31 cellular contexts compared by ENCODE assay signal in genomic region chr17:67203818-67204217, GRCh38.
"Had no signal": no experiment of that assay in that cellular context is flagged by ENCODE, and none has a peak within 500 bp of the region (broad histone marks: within the 10 kb centered on the region; RNA-seq: fewer than 3 reads in every experiment).

No MANE protein-coding gene starts in this region.

- H3K4me1 ChIP-seq: colonic mucosa, gastrocnemius medialis, psoas muscle, sigmoid colon, testis, tibial artery had no signal

- DNase-seq: colonic mucosa; effector CD8-positive, alpha-beta T cell; endodermal cell; foreskin fibroblast; gastrocnemius medialis; head of caudate nucleus; kidney; mucosa of descending colon; naive thymus-derived CD4-positive, alpha-beta T cell; nephron progenitor cell; nucleus accumbens; posterior cingulate gyrus; psoas muscle; right cardiac atrium; sigmoid colon; spleen; stimulated activated CD4-positive, alpha-beta T cell treated with anti-CD3 and anti-CD28 coated beads, Interleukin-4, amount 100 ng/mL, for 4 hours; stimulated activated naive CD8-positive, alpha-beta T cell treated with anti-CD3 and anti-CD28 coated beads, Interleukin-15, Interleukin-2, amounts not matched to agents 100 U/mL and 50 U/mL, for 24 hours; substantia nigra; testis; tibial artery had no signal

- H3K27me3 Mint-ChIP-seq: dendritic cell treated with granulocyte-macrophage colony-stimulating factor and Interleukin-4, amounts not matched to agents 40 ng/mL and 50 ng/mL, for 4 days; memory B cell; naive thymus-derived CD4-positive, alpha-beta T cell; stimulated activated memory B cell treated with anti-CD40 and anti-IgM and Interleukin-4, amounts not matched to agents 10 μg/mL and 1 μg/mL and 100 μg/mL, for 72 hours; type B pancreatic cell had no signal

- H3K4me3 ChIP-seq: colonic mucosa, gastrocnemius medialis, lung, mucosa of descending colon, psoas muscle, sigmoid colon, skin epidermis, spleen, testis, tibial artery had no signal

- H3K27ac ChIP-seq: colonic mucosa, epithelial cell of prostate, gastrocnemius medialis, psoas muscle, sigmoid colon, skin epidermis, spleen, testis, tibial artery had no signal

- ATAC-seq: esophagus mucosa; gastrocnemius medialis; left lobe of liver; mucosa of descending colon; naive thymus-derived CD4-positive, alpha-beta T cell; psoas muscle; right cardiac atrium; stimulated activated memory B cell treated with anti-CD40 and anti-IgM and Interleukin-4, amounts not matched to agents 10 μg/mL and 1 μg/mL and 100 μg/mL, for 72 hours; stimulated activated naive CD8-positive, alpha-beta T cell treated with anti-CD3 and anti-CD28 coated beads, Interleukin-15, Interleukin-2, amounts not matched to agents 100 U/mL and 50 U/mL, for 24 hours had no signal

- H3K9me3 Mint-ChIP-seq: dendritic cell treated with granulocyte-macrophage colony-stimulating factor and Interleukin-4, amounts not matched to agents 40 ng/mL and 50 ng/mL, for 4 days; memory B cell; mesothelial cell of epicardium; naive thymus-derived CD4-positive, alpha-beta T cell; nephron progenitor cell; stimulated activated memory B cell treated with anti-CD40 and anti-IgM and Interleukin-4, amounts not matched to agents 10 μg/mL and 1 μg/mL and 100 μg/mL, for 72 hours; type B pancreatic cell had no signal

- H3K27ac Mint-ChIP-seq: dendritic cell treated with granulocyte-macrophage colony-stimulating factor and Interleukin-4, amounts not matched to agents 40 ng/mL and 50 ng/mL, for 4 days; memory B cell; naive thymus-derived CD4-positive, alpha-beta T cell; nephron progenitor cell; stimulated activated memory B cell treated with anti-CD40 and anti-IgM and Interleukin-4, amounts not matched to agents 10 μg/mL and 1 μg/mL and 100 μg/mL, for 72 hours; type B pancreatic cell had no signal

- H3K4me1 Mint-ChIP-seq: endodermal cell, nephron progenitor cell had no signal

- H3K27me3 ChIP-seq: colonic mucosa, gastrocnemius medialis, sigmoid colon, spleen, testis, tibial artery had no signal

- H3K9me3 ChIP-seq: colonic mucosa, gastrocnemius medialis, mucosa of descending colon, psoas muscle, sigmoid colon, spleen, testis, tibial artery had no signal

- H3K4me3 Mint-ChIP-seq: dendritic cell treated with granulocyte-macrophage colony-stimulating factor and Interleukin-4, amounts not matched to agents 40 ng/mL and 50 ng/mL, for 4 days; endodermal cell; memory B cell; mesothelial cell of epicardium; naive thymus-derived CD4-positive, alpha-beta T cell; nephron progenitor cell; stimulated activated memory B cell treated with anti-CD40 and anti-IgM and Interleukin-4, amounts not matched to agents 10 μg/mL and 1 μg/mL and 100 μg/mL, for 72 hours; type B pancreatic cell had no signal
